In the genomic region with DNA sequence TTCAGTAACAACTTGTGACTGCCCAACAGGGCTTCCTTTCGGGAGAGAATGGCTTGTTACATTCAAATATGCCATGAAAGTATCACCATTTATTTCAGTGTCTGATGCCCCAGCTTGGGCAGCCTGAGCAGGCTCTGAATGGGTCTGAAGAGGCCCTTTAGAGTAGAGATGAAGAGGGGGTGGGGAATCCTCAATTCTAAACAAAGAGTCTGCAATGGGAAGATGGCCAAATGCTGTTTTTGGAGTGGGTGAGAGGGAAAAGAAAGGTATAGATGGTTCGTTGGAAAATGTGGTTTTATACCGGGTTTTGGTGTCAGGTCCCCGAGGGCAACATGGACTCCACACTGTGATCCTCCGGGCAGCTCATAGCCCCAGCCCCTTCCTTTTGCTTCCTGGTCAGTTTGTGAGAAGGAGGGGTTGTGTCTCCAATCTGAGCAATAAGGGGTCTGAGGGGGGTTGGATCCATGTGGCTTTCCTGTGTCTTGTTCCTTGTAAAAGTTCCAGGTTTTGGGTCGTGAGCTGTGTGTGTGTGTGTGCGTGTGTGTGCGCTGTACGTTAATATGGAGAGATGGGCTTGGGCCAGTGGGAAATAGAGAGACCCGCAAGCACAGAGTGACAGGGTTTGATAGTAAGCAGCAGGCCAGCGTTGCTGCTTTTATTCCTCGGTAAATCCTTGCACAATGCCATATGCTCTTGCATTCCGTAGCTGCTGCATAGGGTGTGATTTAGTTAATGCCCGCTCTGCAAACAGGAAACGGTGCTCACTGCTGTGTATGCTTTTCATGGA, we compare ENCODE assay signal across 9 cellular contexts.
DNase-seq lines count a peak whose midpoint lies in the region; ATAC-seq and TF ChIP-seq lines count a peak whose summit lies in the region.
"Had no signal": no experiment of that assay in that cellular context is flagged by ENCODE, and none has a peak within 500 bp of the region (broad histone marks: within the 10 kb centered on the region; RNA-seq: fewer than 3 reads in every experiment).

No MANE protein-coding gene starts in this region.

- H3K4me2 ChIP-seq in Karpas-422 (ENCODE audit: low read depth, low read length, poor library complexity, severe bottlenecking): no peak overlapping the region

- no peaks in the 10 kb centered on the region for H3K9me3 ChIP-seq in iPS-20b (ENCODE audit: insufficient read depth, low read depth, low read length)
- H3K9me3 ChIP-seq in Karpas-422 (ENCODE audit: low read length): no peaks in the 10 kb centered on the region

- no peak for TF ChIP-seq EP300 in Ishikawa (IDR thresholded peaks at IDR 0.05; ENCODE audit: borderline replicate concordance)

- no peaks in the 10 kb centered on the region for H3K27me3 Mint-ChIP-seq in WTC11 (ENCODE audit: low read depth)

- 0 out of 2 replicates have a peak, but pooled peaks cover 3% of the 10 kb centered on the region for H3K36me3 Mint-ChIP-seq in WTC11

- no peaks in the 10 kb centered on the region for H3K9me2 ChIP-seq in Karpas-422 (replicated peaks; ENCODE audit: insufficient read depth, low read length)

- DNase-seq in WTC11 (ENCODE audit: low spot score) (no peak), Karpas-422 (no peak), KG1 (lab: John Stamatoyannopoulos, UW) (no peak)
- DNase-seq in stimulated activated CD4-positive, alpha-beta T cell treated with anti-CD3 and anti-CD28 coated beads, Interleukin-2, amount 100 ng/mL, for 24 hours: no peak

- POLR2A ChIA-PET in WTC11 (lab: Charles Lee): no interaction called here

- ATAC-seq in WTC11 (peak; percentile 7; the same call in 1 of the 2 replicates), HG03442 (IDR thresholded peaks at IDR 0.05; ENCODE audit: unreplicated experiment) (no peak)

- H3K36me3 ChIP-seq in iPS-20b (ENCODE audit: insufficient read depth, low read depth, low read length): peaks cover 9% of the 10 kb centered on the region
- no peaks in the 10 kb centered on the region for H3K36me3 ChIP-seq in Karpas-422 (ENCODE audit: insufficient read depth, low read length)

- H2AFZ ChIP-seq in Karpas-422 (ENCODE audit: low read length): no peak overlapping the region

- no peak overlapping the region for H3K27ac Mint-ChIP-seq in WTC11

- no peak overlapping the region for H3K4me3 Mint-ChIP-seq in WTC11

- H3K27me3 ChIP-seq in iPS-20b (ENCODE audit: insufficient read depth, low read length): no peaks in the 10 kb centered on the region
- no peaks in the 10 kb centered on the region for H3K27me3 ChIP-seq in Karpas-422 (ENCODE audit: low read length)

- TF ChIP-seq RAD21 in Ishikawa (IDR thresholded peaks at IDR 0.05; ENCODE audit: low read depth): no peak

- H4K20me1 ChIP-seq in Karpas-422 (ENCODE audit: insufficient read depth, low read depth, low read length): no peaks in the 10 kb centered on the region

- no peaks in the 10 kb centered on the region for H3K79me2 ChIP-seq in Karpas-422 (ENCODE audit: low read length)

- H3K9me3 Mint-ChIP-seq in WTC11: no peaks in the 10 kb centered on the region

- peak overlapping the region; percentile 8; the same call in 1 of the 2 replicates for H3K4me3 ChIP-seq in iPS-20b (ENCODE audit: low read length)
- no peak overlapping the region for H3K4me3 ChIP-seq in Karpas-422 (ENCODE audit: low read length)

- no peak for TF ChIP-seq CTCF in WTC11 (IDR thresholded peaks at IDR 0.05)

- H3K4me1 Mint-ChIP-seq in WTC11: peaks cover 36% of the 10 kb centered on the region

- H3K9ac ChIP-seq in iPS-20b (ENCODE audit: low read depth, low read length) (peak overlapping the region; percentile 37; the same call in 1 of the 2 replicates), Karpas-422 (ENCODE audit: low read length) (no peak overlapping the region)

- H3K27ac ChIP-seq in iPS-20b (ENCODE audit: low read length): no peak overlapping the region
- peak overlapping the region; percentile 65 for H3K27ac ChIP-seq in temporal lobe (ENCODE audit: low read depth, low read length)
- no peak overlapping the region for H3K27ac ChIP-seq in Karpas-422 (ENCODE audit: low read length)
- H3K27ac ChIP-seq: epithelial cell of prostate had no signal

- H3K4me1 ChIP-seq in iPS-20b (ENCODE audit: insufficient read depth, low read length) (peaks cover 90% of the 10 kb centered on the region), Karpas-422 (ENCODE audit: low read length) (no peaks in the 10 kb centered on the region)

- CTCF ChIA-PET in WTC11 (lab: Charles Lee): no interaction called here

TF ChIP-seq in Ishikawa, 13 proteins besides CTCF, POLR2A, EP300 and RAD21:
- no peak for TF ChIP-seq YY1 (IDR thresholded peaks at IDR 0.05; ENCODE audit: low read depth)
- TF ChIP-seq, protein P1, sequence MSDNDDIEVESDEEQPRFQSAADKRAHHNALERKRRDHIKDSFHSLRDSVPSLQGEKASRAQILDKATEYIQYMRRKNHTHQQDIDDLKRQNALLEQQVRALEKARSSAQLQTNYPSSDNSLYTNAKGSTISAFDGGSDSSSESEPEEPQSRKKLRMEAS (IDR thresholded peaks at IDR 0.05): no peak
- TF ChIP-seq, protein P2, sequence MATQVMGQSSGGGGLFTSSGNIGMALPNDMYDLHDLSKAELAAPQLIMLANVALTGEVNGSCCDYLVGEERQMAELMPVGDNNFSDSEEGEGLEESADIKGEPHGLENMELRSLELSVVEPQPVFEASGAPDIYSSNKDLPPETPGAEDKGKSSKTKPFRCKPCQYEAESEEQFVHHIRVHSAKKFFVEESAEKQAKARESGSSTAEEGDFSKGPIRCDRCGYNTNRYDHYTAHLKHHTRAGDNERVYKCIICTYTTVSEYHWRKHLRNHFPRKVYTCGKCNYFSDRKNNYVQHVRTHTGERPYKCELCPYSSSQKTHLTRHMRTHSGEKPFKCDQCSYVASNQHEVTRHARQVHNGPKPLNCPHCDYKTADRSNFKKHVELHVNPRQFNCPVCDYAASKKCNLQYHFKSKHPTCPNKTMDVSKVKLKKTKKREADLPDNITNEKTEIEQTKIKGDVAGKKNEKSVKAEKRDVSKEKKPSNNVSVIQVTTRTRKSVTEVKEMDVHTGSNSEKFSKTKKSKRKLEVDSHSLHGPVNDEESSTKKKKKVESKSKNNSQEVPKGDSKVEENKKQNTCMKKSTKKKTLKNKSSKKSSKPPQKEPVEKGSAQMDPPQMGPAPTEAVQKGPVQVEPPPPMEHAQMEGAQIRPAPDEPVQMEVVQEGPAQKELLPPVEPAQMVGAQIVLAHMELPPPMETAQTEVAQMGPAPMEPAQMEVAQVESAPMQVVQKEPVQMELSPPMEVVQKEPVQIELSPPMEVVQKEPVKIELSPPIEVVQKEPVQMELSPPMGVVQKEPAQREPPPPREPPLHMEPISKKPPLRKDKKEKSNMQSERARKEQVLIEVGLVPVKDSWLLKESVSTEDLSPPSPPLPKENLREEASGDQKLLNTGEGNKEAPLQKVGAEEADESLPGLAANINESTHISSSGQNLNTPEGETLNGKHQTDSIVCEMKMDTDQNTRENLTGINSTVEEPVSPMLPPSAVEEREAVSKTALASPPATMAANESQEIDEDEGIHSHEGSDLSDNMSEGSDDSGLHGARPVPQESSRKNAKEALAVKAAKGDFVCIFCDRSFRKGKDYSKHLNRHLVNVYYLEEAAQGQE (IDR thresholded peaks at IDR 0.05; ENCODE audit: low read depth): no peak
- peak; percentile 66 for TF ChIP-seq CEBPB (IDR thresholded peaks at IDR 0.05)
- TF ChIP-seq EGR1 (IDR thresholded peaks at IDR 0.05): no peak
- no peak for TF ChIP-seq CREB1 (IDR thresholded peaks at IDR 0.05; ENCODE audit: low read depth)
- TF ChIP-seq TCF12 (IDR thresholded peaks at IDR 0.05; ENCODE audit: low read depth): no peak
- no peak for TF ChIP-seq FOXM1 (IDR thresholded peaks at IDR 0.05; ENCODE audit: borderline replicate concordance, low read depth)

TF ChIP-seq in WTC11, 78 proteins besides CTCF, POLR2A, EP300 and RAD21 (continues in another document):
- TF ChIP-seq TP53 (CRISPR knock-in tag; IDR thresholded peaks at IDR 0.05) (no peak), ESRRA (CRISPR knock-in tag; IDR thresholded peaks at IDR 0.05; ENCODE audit: borderline replicate concordance) (no peak), JAZF1 (CRISPR knock-in tag; IDR thresholded peaks at IDR 0.05) (no peak)
- TF ChIP-seq, protein P3, sequence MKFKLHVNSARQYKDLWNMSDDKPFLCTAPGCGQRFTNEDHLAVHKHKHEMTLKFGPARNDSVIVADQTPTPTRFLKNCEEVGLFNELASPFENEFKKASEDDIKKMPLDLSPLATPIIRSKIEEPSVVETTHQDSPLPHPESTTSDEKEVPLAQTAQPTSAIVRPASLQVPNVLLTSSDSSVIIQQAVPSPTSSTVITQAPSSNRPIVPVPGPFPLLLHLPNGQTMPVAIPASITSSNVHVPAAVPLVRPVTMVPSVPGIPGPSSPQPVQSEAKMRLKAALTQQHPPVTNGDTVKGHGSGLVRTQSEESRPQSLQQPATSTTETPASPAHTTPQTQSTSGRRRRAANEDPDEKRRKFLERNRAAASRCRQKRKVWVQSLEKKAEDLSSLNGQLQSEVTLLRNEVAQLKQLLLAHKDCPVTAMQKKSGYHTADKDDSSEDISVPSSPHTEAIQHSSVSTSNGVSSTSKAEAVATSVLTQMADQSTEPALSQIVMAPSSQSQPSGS (CRISPR knock-in tag; IDR thresholded peaks at IDR 0.05; ENCODE audit: borderline replicate concordance, low read depth): no peak
- TF ChIP-seq, protein P4, sequence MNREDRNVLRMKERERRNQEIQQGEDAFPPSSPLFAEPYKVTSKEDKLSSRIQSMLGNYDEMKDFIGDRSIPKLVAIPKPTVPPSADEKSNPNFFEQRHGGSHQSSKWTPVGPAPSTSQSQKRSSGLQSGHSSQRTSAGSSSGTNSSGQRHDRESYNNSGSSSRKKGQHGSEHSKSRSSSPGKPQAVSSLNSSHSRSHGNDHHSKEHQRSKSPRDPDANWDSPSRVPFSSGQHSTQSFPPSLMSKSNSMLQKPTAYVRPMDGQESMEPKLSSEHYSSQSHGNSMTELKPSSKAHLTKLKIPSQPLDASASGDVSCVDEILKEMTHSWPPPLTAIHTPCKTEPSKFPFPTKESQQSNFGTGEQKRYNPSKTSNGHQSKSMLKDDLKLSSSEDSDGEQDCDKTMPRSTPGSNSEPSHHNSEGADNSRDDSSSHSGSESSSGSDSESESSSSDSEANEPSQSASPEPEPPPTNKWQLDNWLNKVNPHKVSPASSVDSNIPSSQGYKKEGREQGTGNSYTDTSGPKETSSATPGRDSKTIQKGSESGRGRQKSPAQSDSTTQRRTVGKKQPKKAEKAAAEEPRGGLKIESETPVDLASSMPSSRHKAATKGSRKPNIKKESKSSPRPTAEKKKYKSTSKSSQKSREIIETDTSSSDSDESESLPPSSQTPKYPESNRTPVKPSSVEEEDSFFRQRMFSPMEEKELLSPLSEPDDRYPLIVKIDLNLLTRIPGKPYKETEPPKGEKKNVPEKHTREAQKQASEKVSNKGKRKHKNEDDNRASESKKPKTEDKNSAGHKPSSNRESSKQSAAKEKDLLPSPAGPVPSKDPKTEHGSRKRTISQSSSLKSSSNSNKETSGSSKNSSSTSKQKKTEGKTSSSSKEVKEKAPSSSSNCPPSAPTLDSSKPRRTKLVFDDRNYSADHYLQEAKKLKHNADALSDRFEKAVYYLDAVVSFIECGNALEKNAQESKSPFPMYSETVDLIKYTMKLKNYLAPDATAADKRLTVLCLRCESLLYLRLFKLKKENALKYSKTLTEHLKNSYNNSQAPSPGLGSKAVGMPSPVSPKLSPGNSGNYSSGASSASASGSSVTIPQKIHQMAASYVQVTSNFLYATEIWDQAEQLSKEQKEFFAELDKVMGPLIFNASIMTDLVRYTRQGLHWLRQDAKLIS (CRISPR knock-in tag; IDR thresholded peaks at IDR 0.05; ENCODE audit: borderline replicate concordance): no peak
